ENCODE assay signal across 8 cellular contexts in the genomic region with DNA sequence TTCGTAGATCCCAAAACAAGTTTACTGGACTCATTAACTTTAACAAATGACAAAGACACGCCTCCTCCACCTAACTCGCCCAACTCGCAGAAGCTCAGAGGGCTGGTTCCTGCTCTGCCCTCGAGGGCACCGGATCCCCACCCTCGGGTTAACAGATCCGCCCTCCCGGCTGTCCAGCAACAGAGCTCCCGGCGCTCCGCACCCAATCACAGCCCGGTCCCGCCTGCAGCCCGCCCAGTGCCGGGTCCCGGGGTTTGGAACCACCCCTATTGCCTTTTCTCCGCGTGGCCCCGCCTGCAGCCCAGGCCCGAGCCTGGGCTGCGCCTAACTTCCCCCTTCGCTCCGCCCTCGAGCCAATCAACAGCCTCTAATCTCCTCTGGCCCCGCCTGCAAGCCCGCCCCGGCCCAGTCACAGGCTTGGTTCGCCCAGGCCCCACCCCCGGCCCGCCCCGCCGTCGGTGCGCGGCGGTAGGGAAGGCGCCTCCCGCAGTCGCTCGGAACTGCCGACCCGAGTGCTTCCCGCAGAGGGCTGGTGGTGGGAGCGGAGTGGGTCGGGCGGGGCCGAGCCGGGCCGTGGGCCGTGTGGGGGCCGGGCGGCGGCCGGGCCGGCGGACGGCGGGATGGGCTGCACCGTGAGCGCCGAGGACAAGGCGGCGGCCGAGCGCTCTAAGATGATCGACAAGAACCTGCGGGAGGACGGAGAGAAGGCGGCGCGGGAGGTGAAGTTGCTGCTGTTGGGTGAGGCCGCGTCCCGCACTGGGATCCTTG. TPM values are rescaled to one million over a fixed set of nuclear protein-coding genes. Genes with fewer than 3 reads are reported as not detected.
DNase-seq lines count a peak whose midpoint lies in the region; ATAC-seq and TF ChIP-seq lines count a peak whose summit lies in the region.

A gene (plus strand): TSS at position 489 of the 768 bp plus-strand sequence. CDS start 132 bp downstream, at position 621.

- ATAC-seq in GM21576 (IDR thresholded peaks at IDR 0.05; ENCODE audit: unreplicated experiment) = peak; percentile 91
- ATAC-seq in PC-3 = peak; percentile 87
- peak; percentile 90 for ATAC-seq in mucosa of descending colon

- no TSS peak for BruUV-seq in PC-3 (replicated peaks; lab: Mats Ljungman, UMichigan)

- peak within 1 kb of the TSS; percentile 85 for H3K9ac ChIP-seq in PC-3 (ENCODE audit: low read length)

- peaks cover 5% of the 10 kb centered on the region for H3F3A ChIP-seq in PC-3 (ENCODE audit: low read length, unreplicated experiment)

- H3K4me2 ChIP-seq in PC-3 (ENCODE audit: low read length) = peak within 1 kb of the TSS; percentile 98

- H3K9me2 ChIP-seq in PC-3 (replicated peaks; ENCODE audit: low read length) = no peaks in the 10 kb centered on the region

- no peak for TF ChIP-seq CTCF in PC-3 (conservative IDR thresholded peaks at IDR 0.05; ENCODE audit: low read depth, low read length)
- TF ChIP-seq CTCF in epithelial cell of esophagus (IDR thresholded peaks at IDR 0.05; ENCODE audit: insufficient read depth, low read depth, low read length, missing control alignments) = no peak
- peak; percentile 14 for TF ChIP-seq CTCF in mucosa of descending colon (IDR thresholded peaks at IDR 0.05)

- peaks cover 31% of the 10 kb centered on the region for H4K20me1 ChIP-seq in PC-3 (ENCODE audit: low read length)

- peaks cover 15% of the 10 kb centered on the region for H3K4me1 ChIP-seq in PC-3 (ENCODE audit: insufficient read depth, low read length)
- H3K4me1 ChIP-seq in mucosa of descending colon (ENCODE audit: low read depth) = peaks cover 33% of the 10 kb centered on the region

- CTCF ChIA-PET in PC-3 (lab: Charles Lee) = interaction anchor here (0.6 to 2.1 kb wide), 9 partner anchors 9 to 41 kb away, joined by 3 to 19 read pairs (median 4); no protein-coding TSS in a partner anchor

- peaks cover 48% of the 10 kb centered on the region for H3K79me2 ChIP-seq in PC-3 (ENCODE audit: low read length)

- DNase-seq in DMS114 treated with DMSO at 0.1 percent for 48 hours (lab: John Stamatoyannopoulos, UW; ENCODE audit: unreplicated experiment) (peak; percentile 94), PC-3 (peak; percentile 99), activated T-cell treated with anti-CD3 and anti-CD28 coated beads for 48 hours (ENCODE audit: low read depth) (peak; percentile 99), epithelial cell of esophagus (ENCODE audit: low read depth) (peak; percentile 99), mucosa of descending colon (peak; percentile 97 to 100 (median 99))
- DNase-seq in stimulated activated CD8-positive, alpha-beta memory T cell treated with anti-CD3 and anti-CD28 coated beads, Interleukin-4, amount 100 ng/mL, for 24 hours (ENCODE audit: low read depth) = peak; percentile 99

- no peak for TF ChIP-seq RAD21 in Ishikawa (IDR thresholded peaks at IDR 0.05; ENCODE audit: low read depth)

- H3K9me3 ChIP-seq in PC-3 (ENCODE audit: low read length) (no peaks in the 10 kb centered on the region), mucosa of descending colon (no peaks in the 10 kb centered on the region)

- intact Hi-C loops in PC-3 (cut with micrococcal nuclease) (loop anchor here (1.0 to 2.0 kb wide), 2 partner anchors 63 to 123 kb away; a partner anchor contains a TSS), mucosa of descending colon (cut with DNase I, micrococcal nuclease) (no loop called here)

- H3K27me3 ChIP-seq in PC-3 (ENCODE audit: low read length) = no peaks in the 10 kb centered on the region

- H3K4me3 ChIP-seq in PC-3 (ENCODE audit: low read length) = peak within 1 kb of the TSS; percentile 78
- H3K4me3 ChIP-seq in epithelial cell of esophagus (ENCODE audit: low read length) = peak within 1 kb of the TSS; percentile 62
- H3K4me3 ChIP-seq in mucosa of descending colon = peak within 1 kb of the TSS; percentile 66

- POLR2A ChIA-PET in PC-3 (lab: Charles Lee; ENCODE audit: unreplicated experiment) = interaction anchor here (0.5 to 1.1 kb wide), 6 partner anchors 11 to 502 kb away, joined by 3 to 9 read pairs (median 7); no protein-coding TSS in a partner anchor

- H3K27ac ChIP-seq in PC-3 (ENCODE audit: low read length) = peak within 1 kb of the TSS; percentile 55; the same call in 1 of the 2 replicates

- TF ChIP-seq EP300 in Ishikawa (IDR thresholded peaks at IDR 0.05; ENCODE audit: borderline replicate concordance) = no peak

- H3K36me3 ChIP-seq in PC-3 (ENCODE audit: low read depth, low read length) = peaks cover 7% of the 10 kb centered on the region; the same call in 1 of the 2 replicates
- no peaks in the 10 kb centered on the region for H3K36me3 ChIP-seq in mucosa of descending colon (ENCODE audit: low read depth)

- peak within 1 kb of the TSS; percentile 29 for H2AFZ ChIP-seq in PC-3 (ENCODE audit: low read length)

TF ChIP-seq in Ishikawa, 13 proteins besides CTCF, POLR2A, EP300 and RAD21:
- no peak for TF ChIP-seq TCF12 (IDR thresholded peaks at IDR 0.05; ENCODE audit: low read depth)
- TF ChIP-seq, protein P1, sequence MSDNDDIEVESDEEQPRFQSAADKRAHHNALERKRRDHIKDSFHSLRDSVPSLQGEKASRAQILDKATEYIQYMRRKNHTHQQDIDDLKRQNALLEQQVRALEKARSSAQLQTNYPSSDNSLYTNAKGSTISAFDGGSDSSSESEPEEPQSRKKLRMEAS (IDR thresholded peaks at IDR 0.05) = peak; percentile 26
- no peak for TF ChIP-seq EGR1 (IDR thresholded peaks at IDR 0.05)
- TF ChIP-seq ZBTB7A (IDR thresholded peaks at IDR 0.05; ENCODE audit: low read depth) = no peak
- TF ChIP-seq, protein P2, sequence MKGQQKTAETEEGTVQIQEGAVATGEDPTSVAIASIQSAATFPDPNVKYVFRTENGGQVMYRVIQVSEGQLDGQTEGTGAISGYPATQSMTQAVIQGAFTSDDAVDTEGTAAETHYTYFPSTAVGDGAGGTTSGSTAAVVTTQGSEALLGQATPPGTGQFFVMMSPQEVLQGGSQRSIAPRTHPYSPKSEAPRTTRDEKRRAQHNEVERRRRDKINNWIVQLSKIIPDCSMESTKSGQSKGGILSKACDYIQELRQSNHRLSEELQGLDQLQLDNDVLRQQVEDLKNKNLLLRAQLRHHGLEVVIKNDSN (IDR thresholded peaks at IDR 0.05) = no peak
- no peak for TF ChIP-seq NFIC (IDR thresholded peaks at IDR 0.05)
- TF ChIP-seq TAF1 (IDR thresholded peaks at IDR 0.05; ENCODE audit: low read depth) = peak; percentile 78; the same call in 1 of the 2 replicates
- TF ChIP-seq YY1 (IDR thresholded peaks at IDR 0.05; ENCODE audit: low read depth) = no peak
- no peak for TF ChIP-seq FOXM1 (IDR thresholded peaks at IDR 0.05; ENCODE audit: borderline replicate concordance, low read depth)
- TF ChIP-seq, protein P3, sequence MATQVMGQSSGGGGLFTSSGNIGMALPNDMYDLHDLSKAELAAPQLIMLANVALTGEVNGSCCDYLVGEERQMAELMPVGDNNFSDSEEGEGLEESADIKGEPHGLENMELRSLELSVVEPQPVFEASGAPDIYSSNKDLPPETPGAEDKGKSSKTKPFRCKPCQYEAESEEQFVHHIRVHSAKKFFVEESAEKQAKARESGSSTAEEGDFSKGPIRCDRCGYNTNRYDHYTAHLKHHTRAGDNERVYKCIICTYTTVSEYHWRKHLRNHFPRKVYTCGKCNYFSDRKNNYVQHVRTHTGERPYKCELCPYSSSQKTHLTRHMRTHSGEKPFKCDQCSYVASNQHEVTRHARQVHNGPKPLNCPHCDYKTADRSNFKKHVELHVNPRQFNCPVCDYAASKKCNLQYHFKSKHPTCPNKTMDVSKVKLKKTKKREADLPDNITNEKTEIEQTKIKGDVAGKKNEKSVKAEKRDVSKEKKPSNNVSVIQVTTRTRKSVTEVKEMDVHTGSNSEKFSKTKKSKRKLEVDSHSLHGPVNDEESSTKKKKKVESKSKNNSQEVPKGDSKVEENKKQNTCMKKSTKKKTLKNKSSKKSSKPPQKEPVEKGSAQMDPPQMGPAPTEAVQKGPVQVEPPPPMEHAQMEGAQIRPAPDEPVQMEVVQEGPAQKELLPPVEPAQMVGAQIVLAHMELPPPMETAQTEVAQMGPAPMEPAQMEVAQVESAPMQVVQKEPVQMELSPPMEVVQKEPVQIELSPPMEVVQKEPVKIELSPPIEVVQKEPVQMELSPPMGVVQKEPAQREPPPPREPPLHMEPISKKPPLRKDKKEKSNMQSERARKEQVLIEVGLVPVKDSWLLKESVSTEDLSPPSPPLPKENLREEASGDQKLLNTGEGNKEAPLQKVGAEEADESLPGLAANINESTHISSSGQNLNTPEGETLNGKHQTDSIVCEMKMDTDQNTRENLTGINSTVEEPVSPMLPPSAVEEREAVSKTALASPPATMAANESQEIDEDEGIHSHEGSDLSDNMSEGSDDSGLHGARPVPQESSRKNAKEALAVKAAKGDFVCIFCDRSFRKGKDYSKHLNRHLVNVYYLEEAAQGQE (IDR thresholded peaks at IDR 0.05; ENCODE audit: low read depth) = no peak
- TF ChIP-seq TEAD4 (IDR thresholded peaks at IDR 0.05) = no peak
- TF ChIP-seq CREB1 (IDR thresholded peaks at IDR 0.05; ENCODE audit: low read depth) = 0 out of 2 replicates have a peak, but pooled peaks have one; percentile 11
- no peak for TF ChIP-seq CEBPB (IDR thresholded peaks at IDR 0.05)

RNA-seq across cellular contexts. Expression of the gene that starts here (rescaled TPM):
- total RNA-seq in PC-3 (2014; rRNA removed) (221 and 254 TPM in 2 replicates), mucosa of descending colon (100 to 1,000 TPM in 1 of 3 donors, 10 to 100 TPM in 2; 47.0 to 190 (median 96.4) TPM)

Comparison
In these comparisons a context has a peak if more than half of its experiments do, and no peak if none do; other contexts are left out.
1. Peak in every context shown above with its lines: DNase-seq, ATAC-seq, H3K4me3 ChIP-seq and H3K27ac ChIP-seq.